Comparison of ENCODE assay signal across 21 cellular contexts in genomic region chr2:220785181-220785580, GRCh38.
A peak's percentile ranks its signal among the peaks of the same experiment; 100 is the strongest.
DNase-seq lines count a peak whose midpoint lies in the region; ATAC-seq, FAIRE-seq and TF ChIP-seq lines count a peak whose summit lies in the region.
"Had no signal": no experiment of that assay in that cellular context is flagged by ENCODE, and none has a peak within 500 bp of the region (broad histone marks: within the 10 kb centered on the region; RNA-seq: fewer than 3 reads in every experiment).

No MANE protein-coding gene starts in this region.

- no peak overlapping the region for H3K4me3 Mint-ChIP-seq in GM23338
- H3K4me3 Mint-ChIP-seq: activated naive CD8-positive, alpha-beta T cell; stimulated activated naive B cell treated with anti-CD40 and anti-IgM and Interleukin-4, amounts not matched to agents 10 μg/mL and 1 μg/mL and 100 μg/mL, for 72 hours had no signal

- ATAC-seq in RWPE2 (ENCODE audit: low read depth) = 0 out of 3 replicates have a peak, but pooled peaks have one; percentile 33
- no peak for ATAC-seq in GM23338
- ATAC-seq: K562; left lobe of liver; stimulated activated naive B cell treated with anti-CD40 and anti-IgM and Interleukin-4, amounts not matched to agents 10 μg/mL and 1 μg/mL and 100 μg/mL, for 72 hours had no signal

- DNase-seq in COR-L47 (lab: John Stamatoyannopoulos, UW) = peak; percentile 30
- peak; percentile 52 for DNase-seq in NCI-H1105 (lab: John Stamatoyannopoulos, UW)
- peak; percentile 70 for DNase-seq in NCI-H2196 (lab: John Stamatoyannopoulos, UW; ENCODE audit: unreplicated experiment)
- DNase-seq in RWPE2 (ENCODE audit: low spot score) = no peak
- no peak for DNase-seq in kidney tubule cell (ENCODE audit: low spot score)
- no peak for DNase-seq in GM12891 (ENCODE audit: insufficient read length, low spot score)
- no peak for DNase-seq in NCI-H1694 treated with DMSO at 0.1 percent for 48 hours (lab: John Stamatoyannopoulos, UW)
- DNase-seq in GM23338 (ENCODE audit: low spot score) = no peak
- DNase-seq: activated CD4-positive, alpha-beta T cell treated with anti-CD3 and anti-CD28 coated beads for 4 hours; GF-D8; GM23248; NCI-H526; OCI-M1; SJCRH30; stimulated activated CD4-positive, alpha-beta T cell treated with anti-CD3 and anti-CD28 coated beads, Interleukin-2, amount 100 ng/mL, for 24 hours; stimulated activated naive B cell treated with anti-CD40 and anti-IgM and Interleukin-4, amounts not matched to agents 10 μg/mL and 1 μg/mL and 100 μg/mL, for 72 hours had no signal

- H3K27ac Mint-ChIP-seq in GM23338 = no peak overlapping the region
- H3K27ac Mint-ChIP-seq: activated naive CD8-positive, alpha-beta T cell; stimulated activated naive B cell treated with anti-CD40 and anti-IgM and Interleukin-4, amounts not matched to agents 10 μg/mL and 1 μg/mL and 100 μg/mL, for 72 hours had no signal

- TF ChIP-seq POLR2A in GM12891 (IDR thresholded peaks at IDR 0.05; ENCODE audit: low read depth, low read length) = no peak

- no peak overlapping the region for H2AFZ ChIP-seq in GM23338
- H2AFZ ChIP-seq: GM23248 had no signal

- no peak overlapping the region for H3K27ac ChIP-seq in RWPE2 (ENCODE audit: poor library complexity, severe bottlenecking)
- no peak overlapping the region for H3K27ac ChIP-seq in GM23338 (ENCODE audit: low read depth)
- H3K27ac ChIP-seq: BLaER1 treated with 17β-estradiol and CSF1 and Interleukin-3, amounts not matched to agents 10 nM and 100 nM; GM23248; SJCRH30; thoracic aorta had no signal

- H3K4me3 ChIP-seq in RWPE2 (ENCODE audit: severe bottlenecking) (no peak overlapping the region), GM23338 (no peak overlapping the region)
- H3K4me3 ChIP-seq: BLaER1 treated with 17β-estradiol and CSF1 and Interleukin-3, amounts not matched to agents 10 nM and 100 nM; GM23248; K562; SJCRH30; thoracic aorta had no signal

- no peaks in the 10 kb centered on the region for H3F3A ChIP-seq in GM23338 (replicated peaks; ENCODE audit: low read depth)

- H3K9me3 ChIP-seq in RWPE2 (ENCODE audit: severe bottlenecking) = no peaks in the 10 kb centered on the region
- H3K9me3 ChIP-seq: BLaER1 treated with 17β-estradiol and CSF1 and Interleukin-3, amounts not matched to agents 10 nM and 100 nM; SJCRH30; thoracic aorta had no signal

- TF ChIP-seq CTCF in RWPE2 (IDR thresholded peaks at IDR 0.05; ENCODE audit: poor library complexity, severe bottlenecking) (no peak), GM23338 (conservative IDR thresholded peaks at IDR 0.05; ENCODE audit: low read depth in 2 of 2) (no peak)

- H3K9me2 ChIP-seq in GM23338 (ENCODE audit: insufficient read depth) = peaks cover 19% of the 10 kb centered on the region; the same call in 1 of the 2 replicates

- FAIRE-seq in GM12891 (lab: Jason Lieb, UNC) = no peak
- FAIRE-seq: K562 had no signal

- peaks cover 19% of the 10 kb centered on the region for H3K4me1 ChIP-seq in RWPE2 (ENCODE audit: insufficient read depth, poor library complexity, severe bottlenecking)
- no peaks in the 10 kb centered on the region for H3K4me1 ChIP-seq in GM23338 (ENCODE audit: insufficient read depth)
- H3K4me1 ChIP-seq: BLaER1 treated with 17β-estradiol and CSF1 and Interleukin-3, amounts not matched to agents 10 nM and 100 nM; SJCRH30 had no signal

- peaks cover 2% of the 10 kb centered on the region; the same call in 2 of the 3 replicates for H3K9me3 Mint-ChIP-seq in GM23338

- H3K4me2 ChIP-seq in GM23338 = no peak overlapping the region
- H3K4me2 ChIP-seq: BLaER1 treated with 17β-estradiol and CSF1 and Interleukin-3, amounts not matched to agents 10 nM and 100 nM had no signal

- peaks cover 6% of the 10 kb centered on the region; the same call in 2 of the 3 replicates for H3K4me1 Mint-ChIP-seq in GM23338
- H3K4me1 Mint-ChIP-seq: stimulated activated naive B cell treated with anti-CD40 and anti-IgM and Interleukin-4, amounts not matched to agents 10 μg/mL and 1 μg/mL and 100 μg/mL, for 72 hours had no signal

- H3K27me3 ChIP-seq in RWPE2 (ENCODE audit: insufficient read depth, poor library complexity, severe bottlenecking) (no peaks in the 10 kb centered on the region), GM23338 (ENCODE audit: insufficient read depth) (peaks cover 2% of the 10 kb centered on the region; the same call in 1 of the 2 replicates)
- H3K27me3 ChIP-seq: BLaER1 treated with 17β-estradiol and CSF1 and Interleukin-3, amounts not matched to agents 10 nM and 100 nM; SJCRH30 had no signal

- H3K27me3 Mint-ChIP-seq in GM23338 (ENCODE audit: insufficient read depth, low read depth, poor library complexity) = peaks cover 2% of the 10 kb centered on the region
- H3K27me3 Mint-ChIP-seq: activated naive CD8-positive, alpha-beta T cell had no signal

- H3K36me3 ChIP-seq in RWPE2 (ENCODE audit: low read depth) = no peaks in the 10 kb centered on the region
- no peaks in the 10 kb centered on the region for H3K36me3 ChIP-seq in GM23338 (ENCODE audit: insufficient read depth)
- H3K36me3 ChIP-seq: BLaER1 treated with 17β-estradiol and CSF1 and Interleukin-3, amounts not matched to agents 10 nM and 100 nM; SJCRH30; thoracic aorta had no signal

- no peaks in the 10 kb centered on the region for H4K20me1 ChIP-seq in GM23338 (replicated peaks; ENCODE audit: insufficient read depth)
- H4K20me1 ChIP-seq: BLaER1 treated with 17β-estradiol and CSF1 and Interleukin-3, amounts not matched to agents 10 nM and 100 nM had no signal

- no peaks in the 10 kb centered on the region for H3K79me2 ChIP-seq in GM23338 (replicated peaks; ENCODE audit: insufficient read depth)

- H3K36me3 Mint-ChIP-seq in GM23338 (ENCODE audit: low read depth) = no peaks in the 10 kb centered on the region
- H3K36me3 Mint-ChIP-seq: activated naive CD8-positive, alpha-beta T cell; stimulated activated naive B cell treated with anti-CD40 and anti-IgM and Interleukin-4, amounts not matched to agents 10 μg/mL and 1 μg/mL and 100 μg/mL, for 72 hours had no signal

TF ChIP-seq in GM12891, 5 proteins besides CTCF, POLR2A, EP300 and RAD21:
- no peak for TF ChIP-seq POU2F2 (IDR thresholded peaks at IDR 0.05; ENCODE audit: low read depth, low read length)

TF ChIP-seq in GM23338, 12 proteins besides CTCF, POLR2A, EP300 and RAD21:
- TF ChIP-seq STAT1 (IDR thresholded peaks at IDR 0.05; ENCODE audit: unreplicated experiment) = no peak

Comparison
In these comparisons a context has a peak if more than half of its experiments do, and no peak if none do; other contexts are left out.
1. DNase-seq: peak in COR-L47 (single experiment), NCI-H1105 (single experiment) and NCI-H2196 (single experiment); none in RWPE2 (single experiment), kidney tubule cell (single experiment), GM12891 (single experiment), NCI-H1694 treated with DMSO at 0.1 percent for 48 hours (single experiment) and GM23338 (single experiment).